In the genomic region with DNA sequence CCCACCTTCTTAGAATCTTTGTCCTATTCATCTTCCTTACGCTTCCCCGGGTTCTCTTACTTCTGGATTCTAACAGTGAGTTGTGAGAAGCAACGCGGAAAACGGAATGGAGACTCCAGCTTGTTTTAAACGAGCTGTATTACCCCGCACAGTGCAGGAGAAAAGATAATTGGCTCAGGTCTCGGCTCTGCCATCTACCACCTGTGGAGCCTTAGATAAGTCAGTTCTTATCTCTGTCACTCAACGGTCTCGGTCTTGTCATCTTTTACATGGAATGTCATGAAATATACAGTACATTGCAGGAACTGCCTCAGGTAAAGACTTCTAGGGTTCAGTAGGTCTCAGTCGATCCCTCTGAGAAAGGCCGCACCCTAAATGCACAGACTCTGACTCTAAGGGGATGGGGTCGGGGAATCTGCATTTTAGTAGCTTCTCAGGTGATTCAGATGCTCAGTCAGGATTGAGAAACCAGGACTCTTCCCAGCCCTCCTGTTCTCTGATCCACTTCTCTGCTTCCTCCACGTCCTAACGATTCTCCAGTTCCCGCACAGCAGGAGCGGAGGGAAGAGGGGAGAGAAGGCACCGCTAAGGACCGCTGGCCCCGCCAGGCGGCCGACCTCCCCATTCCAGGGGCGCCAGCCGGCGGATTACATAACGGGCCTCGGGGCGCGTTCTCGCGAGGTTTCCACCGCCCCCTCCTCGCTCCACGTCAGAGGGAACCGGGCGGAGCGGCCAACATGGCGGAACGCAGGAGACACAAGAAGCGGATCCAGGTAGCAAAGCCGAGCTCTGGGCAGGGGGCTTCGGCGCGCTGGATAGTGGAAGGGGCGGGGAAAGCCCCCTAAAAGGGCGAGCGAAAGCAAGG, we compare ENCODE assay signal across 8 cellular contexts. TPM values are rescaled to one million over a fixed set of nuclear protein-coding genes. Genes with fewer than 3 reads are reported as not detected.
DNase-seq lines count a peak whose midpoint lies in the region; ATAC-seq and TF ChIP-seq lines count a peak whose summit lies in the region.

A gene with protein sequence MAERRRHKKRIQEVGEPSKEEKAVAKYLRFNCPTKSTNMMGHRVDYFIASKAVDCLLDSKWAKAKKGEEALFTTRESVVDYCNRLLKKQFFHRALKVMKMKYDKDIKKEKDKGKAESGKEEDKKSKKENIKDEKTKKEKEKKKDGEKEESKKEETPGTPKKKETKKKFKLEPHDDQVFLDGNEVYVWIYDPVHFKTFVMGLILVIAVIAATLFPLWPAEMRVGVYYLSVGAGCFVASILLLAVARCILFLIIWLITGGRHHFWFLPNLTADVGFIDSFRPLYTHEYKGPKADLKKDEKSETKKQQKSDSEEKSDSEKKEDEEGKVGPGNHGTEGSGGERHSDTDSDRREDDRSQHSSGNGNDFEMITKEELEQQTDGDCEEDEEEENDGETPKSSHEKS (plus strand): TSS at position 722 of the 865 bp plus-strand sequence. CDS start 16 bp downstream, at position 738.

- intact Hi-C loops in heart left ventricle (cut with DNase I) (loop anchor here (1.0 to 10.0 kb wide), 12 partner anchors 36 to 901 kb away; a partner anchor contains a TSS), posterior cingulate gyrus (cut with DNase I) (loop anchor here (2.0 to 10.0 kb wide), 3 partner anchors 104 to 214 kb away; a partner anchor contains a TSS)

- H3K4me3 ChIP-seq in GM12875 (ENCODE audit: low read depth, low read length): peak within 1 kb of the TSS; percentile 93
- H3K4me3 ChIP-seq in adipocyte (ENCODE audit: low read length): peak within 1 kb of the TSS; percentile 97
- peak within 1 kb of the TSS; percentile 65 to 99 (median 84) for H3K4me3 ChIP-seq in heart left ventricle
- peak within 1 kb of the TSS; percentile 77 to 88 (median 84) for H3K4me3 ChIP-seq in upper lobe of left lung

- H3K27me3 ChIP-seq in adipocyte (replicated peaks; ENCODE audit: control insufficient read depth, insufficient read depth, low read length): no peaks in the 10 kb centered on the region
- H3K27me3 ChIP-seq in heart left ventricle: no peaks in the 10 kb centered on the region
- H3K27me3 ChIP-seq in upper lobe of left lung: no peaks in the 10 kb centered on the region

- TF ChIP-seq POLR2A in heart left ventricle (IDR thresholded peaks at IDR 0.05) (peak in 1 of 2 donors; percentile 83), upper lobe of left lung (IDR thresholded peaks at IDR 0.05) (peak in 3 of 4 donors; percentile 63 to 92 (median 68))

- WGBS in heart left ventricle, 4 donors: 6 to 28% (median 10%) methylated on average over 16 to 47 of the region's 47 CpGs
- WGBS in upper lobe of left lung, 2 donors: 10 to 20% methylated on average over 27 to 43 of the region's 47 CpGs

- ATAC-seq in HG02798 (IDR thresholded peaks at IDR 0.05; ENCODE audit: poor library complexity, unreplicated experiment): peak; percentile 93
- peak; percentile 98 to 99 (median 98) for ATAC-seq in heart left ventricle
- ATAC-seq in upper lobe of left lung (ENCODE audit: low FRiP score in 2 of 2): peak; percentile 97 to 99

- peak; percentile 85 for DNase-seq in NCI-H1417 treated with DMSO at 0.1 percent for 48 hours (lab: John Stamatoyannopoulos, UW)
- DNase-seq in SW480 (ENCODE audit: low spot score): peak; percentile 90
- peak; percentile 96 for DNase-seq in adipocyte (ENCODE audit: low read depth)
- peak; percentile 95 to 98 (median 96) for DNase-seq in heart left ventricle
- peak; percentile 92 to 99 (median 96) for DNase-seq in posterior cingulate gyrus
- DNase-seq in upper lobe of left lung: peak; percentile 93 to 99

- H3K36me3 ChIP-seq in adipocyte (ENCODE audit: control insufficient read depth, insufficient read depth, low read length, severe bottlenecking): peaks cover 12% of the 10 kb centered on the region
- H3K36me3 ChIP-seq in heart left ventricle: peaks cover 0 to 14% (median 0%) of the 10 kb centered on the region in 9 donors
- no peaks in the 10 kb centered on the region for H3K36me3 ChIP-seq in upper lobe of left lung

- H3K27ac ChIP-seq in heart left ventricle (peak within 1 kb of the TSS; percentile 90 to 99 (median 94)), upper lobe of left lung (peak within 1 kb of the TSS; percentile 97 to 99 (median 98))

- peak in 1 of 4 donors; percentile 35 for TF ChIP-seq EP300 in upper lobe of left lung (IDR thresholded peaks at IDR 0.05)

- peaks cover 37% of the 10 kb centered on the region for H3K4me1 ChIP-seq in adipocyte (ENCODE audit: control insufficient read depth, insufficient read depth, low read length)
- peaks cover 2 to 45% (median 34%) of the 10 kb centered on the region in 12 donors for H3K4me1 ChIP-seq in heart left ventricle
- peaks cover 28 to 36% (median 30%) of the 10 kb centered on the region in 4 donors for H3K4me1 ChIP-seq in upper lobe of left lung

- H3K9ac ChIP-seq in adipocyte (ENCODE audit: low read length): peak within 1 kb of the TSS; percentile 94

- peak; percentile 61 for TF ChIP-seq CTCF in GM12875 (IDR thresholded peaks at IDR 0.05; ENCODE audit: borderline replicate concordance, insufficient read depth, low read depth, low read length)
- TF ChIP-seq CTCF in heart left ventricle (IDR thresholded peaks at IDR 0.05): peak; percentile 24 to 76 (median 47)
- TF ChIP-seq CTCF in upper lobe of left lung (IDR thresholded peaks at IDR 0.05): peak; percentile 23 to 73 (median 66)

- H3K9me3 ChIP-seq in adipocyte (ENCODE audit: control insufficient read depth, low read length) (no peaks in the 10 kb centered on the region), heart left ventricle (peaks cover 0 to 3% (median 0%) of the 10 kb centered on the region in 12 donors), upper lobe of left lung (no peaks in the 10 kb centered on the region)

RNA-seq across cellular contexts. Expression of the gene that starts here (rescaled TPM):
- total RNA-seq in heart left ventricle (100 to 1,000 TPM in 1 of 9 donors, 10 to 100 TPM in 8; 29.5 to 104 (median 75.2) TPM), upper lobe of left lung (100 to 1,000 TPM in 2 of 6 donors, 10 to 100 TPM in 4; 30.0 to 129 (median 72.9) TPM)
- 10 to 100 TPM; 42.1 to 53.2 TPM for polyA plus RNA-seq in heart left ventricle

Comparison
In these comparisons a context has a peak if more than half of its experiments do, and no peak if none do; other contexts are left out.
1. Peak in every context shown above with its lines: DNase-seq, ATAC-seq, H3K4me3 ChIP-seq and H3K27ac ChIP-seq.